In the genomic region with DNA sequence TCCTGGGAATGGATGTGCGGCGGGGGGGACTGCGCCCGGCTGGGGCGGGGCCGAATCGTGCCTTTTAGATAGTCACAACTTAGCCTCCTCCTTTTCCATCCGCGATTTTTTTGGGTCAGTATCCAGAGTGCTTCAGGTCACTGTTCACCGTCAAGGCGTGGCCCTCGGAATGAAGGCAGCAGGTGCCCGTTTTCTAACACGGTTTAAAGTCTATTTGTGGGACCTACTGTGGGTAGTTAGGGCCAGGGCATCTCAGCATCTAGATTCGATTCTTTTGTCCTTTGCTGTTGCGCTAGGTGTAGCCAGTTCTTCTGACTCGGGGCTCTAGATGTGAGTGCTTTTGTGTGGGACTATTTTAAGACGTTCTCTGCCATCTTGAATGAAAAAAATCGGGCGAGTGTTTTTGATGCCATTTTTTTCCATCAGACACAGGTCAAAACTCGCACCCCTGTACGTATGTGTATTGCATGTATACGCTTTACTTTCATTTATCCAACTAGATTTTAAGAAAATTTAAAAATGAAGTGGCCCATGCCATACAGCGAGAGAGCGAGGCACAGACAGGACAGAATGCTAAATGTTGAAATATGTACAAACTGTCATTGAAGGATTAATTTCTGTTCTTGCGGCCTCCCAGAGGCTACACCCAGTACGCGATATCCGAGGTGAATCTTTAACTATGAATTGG, we compare ENCODE assay signal across 8 cellular contexts. TPM values are rescaled to one million over a fixed set of nuclear protein-coding genes. Genes with fewer than 3 reads are reported as not detected.
DNase-seq lines count a peak whose midpoint lies in the region; ATAC-seq, FAIRE-seq and TF ChIP-seq lines count a peak whose summit lies in the region.

No MANE protein-coding gene starts in this region.

- H3K4me2 ChIP-seq in HepG2 (ENCODE audit: low read depth, low read length), result peak overlapping the region; percentile 92

- H3K27ac ChIP-seq in HepG2 (ENCODE audit: extremely low read length, insufficient read depth, low read length), result peak overlapping the region; percentile 86
- peak overlapping the region; percentile 97 for H3K27ac ChIP-seq in stomach smooth muscle (ENCODE audit: low read length)

- H3K9me3 ChIP-seq in HepG2 (ENCODE audit: low read length) (no peaks in the 10 kb centered on the region), stomach smooth muscle (ENCODE audit: control insufficient read depth in 2 of 2, low read length in 2 of 2) (no peaks in the 10 kb centered on the region)

- ATAC-seq in HepG2 (no peak), GM18867 (IDR thresholded peaks at IDR 0.05; ENCODE audit: unreplicated experiment) (no peak)

- TF ChIP-seq CTCF in cardiac fibroblast (IDR thresholded peaks at IDR 0.05; ENCODE audit: low read depth, low read length), result no peak
- TF ChIP-seq CTCF in HepG2 (CRISPR knock-in tag; IDR thresholded peaks at IDR 0.05), result no peak

- H3K36me3 ChIP-seq in HepG2 (replicated peaks in 1 of 2; ENCODE audit: control insufficient read depth in 1 of 2, insufficient read depth in 2 of 2, low read length in 2 of 2) (no peaks in the 10 kb centered on the region; a peak in 1 of 5 replicates), stomach smooth muscle (ENCODE audit: control insufficient read depth in 2 of 2, insufficient read depth in 2 of 2, low read length in 2 of 2) (no peaks in the 10 kb centered on the region)

- TF ChIP-seq POLR2A in GM12891 (IDR thresholded peaks at IDR 0.05; ENCODE audit: low read depth, low read length) (no peak; the same call in 1 of the 2 replicates), HepG2 (IDR thresholded peaks at IDR 0.05; ENCODE audit: insufficient read depth in 1 of 2, low read depth in 2 of 2, low read length in 2 of 2) (no peak)

- FAIRE-seq in GM12891 (lab: Jason Lieb, UNC) (peak; percentile 80), HepG2 (lab: Jason Lieb, UNC) (no peak)

- CTCF ChIA-PET in HepG2 (lab: Yijun Ruan, JAX; ENCODE audit: low intra/inter-chr PET ratio, low total read pairs), result interaction anchor here (1.9 kb wide), 1 partner anchor 101 kb away, joined by 7 read pairs; no protein-coding TSS in a partner anchor

- DNase-seq in AG08395 (ENCODE audit: low spot score) (peak; percentile 80), GM12891 (ENCODE audit: insufficient read length, low spot score) (no peak), RPMI7951 (ENCODE audit: low read depth) (peak; percentile 75), cardiac fibroblast (ENCODE audit: low read depth in 2 of 2) (peak; percentile 54 to 65), HepG2 (ENCODE audit: low spot score) (no peak)

- H2AFZ ChIP-seq in HepG2 (ENCODE audit: low read length), result no peak overlapping the region

- H3K9ac ChIP-seq in HepG2 (ENCODE audit: insufficient read depth, low read depth, low read length), result peak overlapping the region; percentile 86
- H3K9ac ChIP-seq in stomach smooth muscle (ENCODE audit: low read length in 2 of 2), result peak overlapping the region; percentile 96

- TF ChIP-seq EP300 in Ishikawa (IDR thresholded peaks at IDR 0.05; ENCODE audit: borderline replicate concordance), result no peak
- no peak for TF ChIP-seq EP300 in HepG2 (IDR thresholded peaks at IDR 0.05; ENCODE audit: low read depth in 2 of 2, low read length in 2 of 2)
- TF ChIP-seq EP300 in HepG2 (CRISPR knock-in tag; IDR thresholded peaks at IDR 0.05; ENCODE audit: borderline replicate concordance), result no peak

- TF ChIP-seq RAD21 in Ishikawa (IDR thresholded peaks at IDR 0.05; ENCODE audit: low read depth) (no peak), HepG2 (CRISPR knock-in tag; IDR thresholded peaks at IDR 0.05) (no peak)

- BruUV-seq in HepG2 (replicated peaks; lab: Mats Ljungman, UMichigan), result TSS peak; percentile 80

- H4K20me1 ChIP-seq in HepG2 (ENCODE audit: insufficient read depth, low read length), result 0 out of 2 replicates have a peak, but pooled peaks cover 3% of the 10 kb centered on the region

- intact Hi-C loops in HepG2 (cut with micrococcal nuclease; ENCODE audit: unreplicated experiment), result loop anchor here (1.0 to 5.0 kb wide), 4 partner anchors 118 to 1054 kb away; a partner anchor contains a TSS

- H3K27me3 ChIP-seq in HepG2 (ENCODE audit: control insufficient read depth in 1 of 2, insufficient read depth in 2 of 2, low read length in 2 of 2) (no peaks in the 10 kb centered on the region; a peak in 1 of 5 replicates), stomach smooth muscle (ENCODE audit: control insufficient read depth in 1 of 2, insufficient read depth in 2 of 2, low read length in 2 of 2) (no peaks in the 10 kb centered on the region)

- POLR2A ChIA-PET in HepG2 (lab: Yijun Ruan, JAX), result interaction anchor here (1.0 to 1.7 kb wide), 3 partner anchors 55 to 256 kb away, joined by 4 to 9 read pairs (median 7); a partner anchor contains a TSS

- H3K4me1 ChIP-seq in HepG2 (ENCODE audit: insufficient read depth, low read length) (peaks cover 40% of the 10 kb centered on the region), stomach smooth muscle (ENCODE audit: control insufficient read depth, insufficient read depth, low read length) (peaks cover 6% of the 10 kb centered on the region)

- H3K4me3 ChIP-seq in cardiac fibroblast (replicated peaks in 1 of 2; ENCODE audit: low read depth in 2 of 2, low read length in 2 of 2), result peak overlapping the region; percentile 86 to 88
- peak overlapping the region; percentile 78 to 95 (median 87) for H3K4me3 ChIP-seq in HepG2 (replicated peaks in 1 of 3; ENCODE audit: insufficient read depth in 1 of 3, low read depth in 2 of 3, low read length in 3 of 3)
- peak overlapping the region; percentile 79 to 96 for H3K4me3 ChIP-seq in stomach smooth muscle (ENCODE audit: low read length in 2 of 2)

- peaks cover 76% of the 10 kb centered on the region for H3K79me2 ChIP-seq in HepG2 (ENCODE audit: insufficient read depth, low read length)

- in situ Hi-C loops in HepG2 (cut with HindIII; ENCODE audit: extremely low pct_ligation_motif_present, low pct_unique_long_range_greater_than_20kb), result loop anchor here (10.0 kb wide), 1 partner anchor 116 kb away; no protein-coding TSS in a partner anchor

- under 1% methylated on average over 21 of the region's 29 CpGs for WGBS in HepG2 (ENCODE audit: low lambda C conversion rate)

TF ChIP-seq in GM12891, 5 proteins besides CTCF, POLR2A, EP300 and RAD21 (continues in another document):
- peak; percentile 54; the same call in 1 of the 2 replicates for TF ChIP-seq TAF1 (IDR thresholded peaks at IDR 0.05; ENCODE audit: low read depth, low read length)

TF ChIP-seq in Ishikawa, 13 proteins besides CTCF, POLR2A, EP300 and RAD21 (continues in another document):
- peak; percentile 82 for TF ChIP-seq YY1 (IDR thresholded peaks at IDR 0.05; ENCODE audit: low read depth)

RNA-seq across cellular contexts. Expression of a gene that starts 0.7 kb away (rescaled TPM):
- 37.4 TPM for polyA plus RNA-seq in GM12891 (2012; ENCODE audit: low read depth, missing spikeins)
- 31.2 and 39.7 TPM in 2 replicates for total RNA-seq in RPMI7951 (2014; rRNA removed; shearing (Covaris generic))
- 29.3 and 35.5 TPM in 2 replicates for total RNA-seq in HepG2 (2016; rRNA removed; fragmentation: Illumina TruSeq; extraction: Trizol)
- total RNA-seq in HepG2 (2016; cell fraction: cytosol; rRNA removed; fragmentation: Illumina TruSeq; extraction: Trizol; ENCODE audit: low read depth), result 7.5 and 8.0 TPM in 2 replicates
- total RNA-seq in HepG2 (2016; cell fraction: insoluble cytoplasmic fraction; rRNA removed; fragmentation: Illumina TruSeq; extraction: Trizol), result 32.6 and 33.9 TPM in 2 replicates
- total RNA-seq in HepG2 (2016; cell fraction: membrane; rRNA removed; fragmentation: Illumina TruSeq; extraction: Trizol), result 18.5 and 18.7 TPM in 2 replicates
- 42.1 and 42.8 TPM in 2 replicates for total RNA-seq in HepG2 (2016; cell fraction: nucleus; rRNA removed; fragmentation: Illumina TruSeq; extraction: Trizol)
- 37.8 and 51.6 TPM in 2 replicates for polyA plus RNA-seq in HepG2 (2011; rRNA removed)
- 17.3 and 26.2 TPM in 2 replicates for polyA plus RNA-seq in HepG2 (2011; cell fraction: cytosol; rRNA removed)
- 14.3 and 17.8 TPM in 2 replicates for polyA plus RNA-seq in HepG2 (2011; cell fraction: nucleus; rRNA removed)
- 20.0 and 33.9 TPM in 2 replicates for polyA plus RNA-seq in HepG2 (2012)
- polyA plus RNA-seq in HepG2 (2016; cell fraction: cytosol; fragmentation: Illumina TruSeq; extraction: Trizol; ENCODE audit: low read depth), result 2.8 and 3.1 TPM in 2 replicates
- polyA plus RNA-seq in HepG2 (2016; cell fraction: insoluble cytoplasmic fraction; fragmentation: Illumina TruSeq; extraction: Trizol; ENCODE audit: low read depth), result 23.2 and 28.2 TPM in 2 replicates
- polyA plus RNA-seq in HepG2 (2016; cell fraction: membrane; fragmentation: Illumina TruSeq; extraction: Trizol; ENCODE audit: low read depth), result 7.9 and 8.0 TPM in 2 replicates
- 32.9 and 35.3 TPM in 2 replicates for polyA plus RNA-seq in HepG2 (2016; cell fraction: nucleus; fragmentation: Illumina TruSeq; extraction: Trizol; ENCODE audit: insufficient read depth, low read depth)
- polyA minus RNA-seq in HepG2 (2011; rRNA and poly(A)+ RNA removed; ENCODE audit: low replicate concordance), result 30.9 and 73.5 TPM in 2 replicates
- 18.0 and 25.5 TPM in 2 replicates for polyA minus RNA-seq in HepG2 (2011; cell fraction: cytosol; rRNA and poly(A)+ RNA removed)
- 79.4 and 85.3 TPM in 2 replicates for polyA minus RNA-seq in HepG2 (2011; cell fraction: nucleus; rRNA and poly(A)+ RNA removed)

RNA-seq across cellular contexts. Expression of a gene that starts 1.0 kb away (rescaled TPM):
- polyA plus RNA-seq in GM12891 (2012; ENCODE audit: low read depth, missing spikeins), result 2.9 TPM
- 2.5 and 3.4 TPM in 2 replicates for total RNA-seq in RPMI7951 (2014; rRNA removed; shearing (Covaris generic))
- 4.3 and 5.3 TPM in 2 replicates for total RNA-seq in HepG2 (2016; rRNA removed; fragmentation: Illumina TruSeq; extraction: Trizol)
- total RNA-seq in HepG2 (2016; cell fraction: cytosol; rRNA removed; fragmentation: Illumina TruSeq; extraction: Trizol; ENCODE audit: low read depth), result 4.7 and 6.1 TPM in 2 replicates
- total RNA-seq in HepG2 (2016; cell fraction: insoluble cytoplasmic fraction; rRNA removed; fragmentation: Illumina TruSeq; extraction: Trizol), result 4.1 and 4.3 TPM in 2 replicates
- 8.4 and 10.4 TPM in 2 replicates for total RNA-seq in HepG2 (2016; cell fraction: membrane; rRNA removed; fragmentation: Illumina TruSeq; extraction: Trizol)
- total RNA-seq in HepG2 (2016; cell fraction: nucleus; rRNA removed; fragmentation: Illumina TruSeq; extraction: Trizol), result 5.5 and 6.6 TPM in 2 replicates
- 1.1 and 2.2 TPM in 2 replicates for polyA plus RNA-seq in HepG2 (2011; rRNA removed)
- polyA plus RNA-seq in HepG2 (2011; cell fraction: cytosol; rRNA removed), result 0.79 and 0.92 TPM in 2 replicates
- 1.8 and 2.2 TPM in 2 replicates for polyA plus RNA-seq in HepG2 (2011; cell fraction: nucleus; rRNA removed)
- polyA plus RNA-seq in HepG2 (2012), result 1.1 TPM in 2 replicates
- 0.14 and 0.34 TPM in 2 replicates for polyA plus RNA-seq in HepG2 (2016; cell fraction: cytosol; fragmentation: Illumina TruSeq; extraction: Trizol; ENCODE audit: low read depth)
- polyA plus RNA-seq in HepG2 (2016; cell fraction: insoluble cytoplasmic fraction; fragmentation: Illumina TruSeq; extraction: Trizol; ENCODE audit: low read depth), result 1.7 and 1.9 TPM in 2 replicates
- polyA plus RNA-seq in HepG2 (2016; cell fraction: membrane; fragmentation: Illumina TruSeq; extraction: Trizol; ENCODE audit: low read depth), result 0.33 and 0.40 TPM in 2 replicates
- 2.8 and 3.7 TPM in 2 replicates for polyA plus RNA-seq in HepG2 (2016; cell fraction: nucleus; fragmentation: Illumina TruSeq; extraction: Trizol; ENCODE audit: insufficient read depth, low read depth)
- polyA minus RNA-seq in HepG2 (2011; rRNA and poly(A)+ RNA removed; ENCODE audit: low replicate concordance), result 1.9 and 7.0 TPM in 2 replicates
- 4.3 and 4.8 TPM in 2 replicates for polyA minus RNA-seq in HepG2 (2011; cell fraction: cytosol; rRNA and poly(A)+ RNA removed)
- polyA minus RNA-seq in HepG2 (2011; cell fraction: nucleus; rRNA and poly(A)+ RNA removed), result 11.8 and 12.5 TPM in 2 replicates

Comparison
In these comparisons a context has a peak if more than half of its experiments do, and no peak if none do; other contexts are left out.
1. DNase-seq: peak in AG08395 (single experiment), RPMI7951 (single experiment) and cardiac fibroblast (2 of 2); none in GM12891 (single experiment) and HepG2 (single experiment).
2. Peak in every context shown above with its lines, with median percentiles within 50 percentile points of each other: H3K4me3 ChIP-seq.